ENCODE assay signal across 22 cellular contexts in the genomic region with DNA sequence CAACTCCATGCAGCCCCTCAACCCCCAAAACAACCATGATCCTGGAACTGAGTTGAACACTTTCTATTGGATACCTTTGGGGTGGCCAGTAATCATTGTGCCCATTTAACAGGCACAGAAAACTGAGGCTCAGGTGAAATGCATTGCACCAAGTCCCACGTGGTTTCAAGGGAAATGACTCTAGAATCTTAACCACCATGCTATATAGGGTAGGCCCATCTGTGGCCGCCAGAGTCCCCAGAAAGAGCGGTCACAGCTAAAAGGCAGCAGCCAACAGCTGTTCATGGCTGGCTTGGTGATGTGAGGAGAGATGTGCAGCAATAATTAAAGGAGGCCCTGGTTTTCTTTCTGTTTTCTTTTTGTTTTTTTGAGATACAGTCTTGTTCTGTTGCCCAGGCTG. TPM values are rescaled to one million over a fixed set of nuclear protein-coding genes. Genes with fewer than 3 reads are reported as not detected.
DNase-seq lines count a peak whose midpoint lies in the region; ATAC-seq and TF ChIP-seq lines count a peak whose summit lies in the region.
"Had no signal": no experiment of that assay in that cellular context is flagged by ENCODE, and none has a peak within 500 bp of the region (broad histone marks: within the 10 kb centered on the region; RNA-seq: fewer than 3 reads in every experiment).

No MANE protein-coding gene starts in this region.

- H3K9me3 ChIP-seq in esophagus muscularis mucosa, result no peaks in the 10 kb centered on the region
- no peaks in the 10 kb centered on the region for H3K9me3 ChIP-seq in stomach smooth muscle (ENCODE audit: control insufficient read depth in 2 of 2, low read length in 2 of 2)
- H3K9me3 ChIP-seq: psoas muscle, spleen, testis had no signal

- peaks cover 0 to 5% (median 0%) of the 10 kb centered on the region in 4 donors for H3K27me3 ChIP-seq in esophagus muscularis mucosa
- no peaks in the 10 kb centered on the region for H3K27me3 ChIP-seq in stomach smooth muscle (ENCODE audit: control insufficient read depth in 1 of 2, insufficient read depth in 2 of 2, low read length in 2 of 2)
- H3K27me3 ChIP-seq in foreskin keratinocyte, result peaks cover 27% of the 10 kb centered on the region
- H3K27me3 ChIP-seq: testis had no signal

- H3K36me3 ChIP-seq in esophagus muscularis mucosa (peaks cover 12 to 35% (median 16%) of the 10 kb centered on the region in 4 donors), stomach smooth muscle (ENCODE audit: control insufficient read depth in 2 of 2, insufficient read depth in 2 of 2, low read length in 2 of 2) (peaks cover 15 to 29% of the 10 kb centered on the region in 2 donors)
- H3K36me3 ChIP-seq: spleen had no signal

- peaks cover 5 to 85% (median 79%) of the 10 kb centered on the region in 4 donors for H3K4me1 ChIP-seq in esophagus muscularis mucosa
- peaks cover 55% of the 10 kb centered on the region for H3K4me1 ChIP-seq in stomach smooth muscle (ENCODE audit: control insufficient read depth, insufficient read depth, low read length)
- no peaks in the 10 kb centered on the region for H3K4me1 ChIP-seq in foreskin keratinocyte
- H3K4me1 ChIP-seq: psoas muscle had no signal

- DNase-seq in DMS 273 (lab: John Stamatoyannopoulos, UW; ENCODE audit: unreplicated experiment) (peak; percentile 36), DMS 273 treated with DMSO at 0.1 percent for 48 hours (lab: John Stamatoyannopoulos, UW) (no peak), esophagus muscularis mucosa (ENCODE audit: extremely low spot score) (no peak), NOMO-1 treated with DMSO at 0.1 percent for 48 hours (lab: John Stamatoyannopoulos, UW; ENCODE audit: unreplicated experiment) (no peak), foreskin keratinocyte (no peak)
- DNase-seq: activated CD4-positive, alpha-beta T cell treated with anti-CD3 and anti-CD28 coated beads, Interleukin-2, amount 50 U/mL, for 48 hours; activated naive CD4-positive, alpha-beta T cell treated with anti-CD3 and anti-CD28 coated beads, Interleukin-2, amount 50 U/mL, for 16 hours; activated T-cell treated with anti-CD3 and anti-CD28 coated beads, Interleukin-2, amount 50 U/mL, for 24 hours; EL; kidney glomerular epithelial cell; NCI-H1092; NCI-H2081; NCI-H524 treated with DMSO at 0.1 percent for 48 hours; psoas muscle; Right ventricle myocardium superior; spleen; stimulated activated CD8-positive, alpha-beta memory T cell treated with anti-CD3 and anti-CD28 coated beads, Interleukin-4, amount 100 ng/mL, for 48 hours; testis had no signal

- TF ChIP-seq CTCF in esophagus muscularis mucosa (IDR thresholded peaks at IDR 0.05) (no peak), foreskin keratinocyte (conservative IDR thresholded peaks at IDR 0.05) (no peak)

- intact Hi-C loops in esophagus muscularis mucosa (cut with DNase I), result no loop called here

- ATAC-seq in foreskin keratinocyte, result no peak
- ATAC-seq: psoas muscle had no signal

- peak overlapping the region; percentile 69 to 89 (median 78) for H3K4me3 ChIP-seq in esophagus muscularis mucosa
- peak overlapping the region; percentile 95 to 96 for H3K4me3 ChIP-seq in stomach smooth muscle (ENCODE audit: low read length in 2 of 2)
- H3K4me3 ChIP-seq: spleen, testis had no signal

- peak overlapping the region; percentile 96 to 99 (median 98) for H3K27ac ChIP-seq in esophagus muscularis mucosa (replicated peaks in 1 of 4)
- peak overlapping the region; percentile 100 for H3K27ac ChIP-seq in stomach smooth muscle (ENCODE audit: low read length)
- H3K27ac ChIP-seq in foreskin keratinocyte, result no peak overlapping the region
- H3K27ac ChIP-seq: 22Rv1, KMS-11, psoas muscle, spleen had no signal

- TF ChIP-seq POLR2A in esophagus muscularis mucosa (IDR thresholded peaks at IDR 0.05; ENCODE audit: low read depth), result no peak

- H3K9ac ChIP-seq in stomach smooth muscle (ENCODE audit: low read length in 2 of 2), result peak overlapping the region; percentile 98 to 100
- H3K9ac ChIP-seq: KMS-11 had no signal

- 51% methylated on average over 3 of the region's 3 CpGs for WGBS in esophagus muscularis mucosa

- no peak for TF ChIP-seq EP300 in esophagus muscularis mucosa (IDR thresholded peaks at IDR 0.05)

RNA-seq across cellular contexts. Expression of a gene that starts 2.6 kb away (rescaled TPM):
- 1,000 to 10,000 TPM; 2,877 to 3,384 (median 2,954) TPM for total RNA-seq in esophagus muscularis mucosa
- not detected in 2 replicates for total RNA-seq in foreskin keratinocyte
- 0.03 TPM in 1 of 2 replicates, not detected in the other for polyA plus RNA-seq in foreskin keratinocyte
- total RNA-seq: T-helper 1 cell treated with Interleukin-12 subunit alpha and Interleukin-12 subunit beta and Interleukin-4 antibody, amounts not matched to agents 30 ng/mL and 1 ng/mL, for 36 hours had no signal

RNA-seq across cellular contexts. Expression of a gene that starts 12.3 kb away (rescaled TPM):
- total RNA-seq in esophagus muscularis mucosa (10 to 100 TPM; 72.7 to 97.5 (median 81.8) TPM), foreskin keratinocyte (28.6 and 29.9 TPM in 2 replicates)
- polyA plus RNA-seq in foreskin keratinocyte, result 37.0 and 40.6 TPM in 2 replicates

RNA-seq across cellular contexts. Expression of a gene that starts 17.8 kb away (rescaled TPM):
- total RNA-seq in esophagus muscularis mucosa, result 10 to 100 TPM; 27.0 to 39.1 (median 30.5) TPM
- total RNA-seq in foreskin keratinocyte, result 79.1 and 83.8 TPM in 2 replicates
- polyA plus RNA-seq in foreskin keratinocyte, result 115 and 118 TPM in 2 replicates

RNA-seq across cellular contexts. Expression of a gene that starts 35.6 kb away (rescaled TPM):
- total RNA-seq in esophagus muscularis mucosa, result 10 to 100 TPM in 1 of 4 donors, 1 to 10 TPM in 3; 9.1 to 13.9 (median 9.4) TPM
- 4.0 and 4.5 TPM in 2 replicates for total RNA-seq in foreskin keratinocyte
- polyA plus RNA-seq in foreskin keratinocyte, result 3.0 and 4.2 TPM in 2 replicates

RNA-seq across cellular contexts. Expression of a gene that starts 36.2 kb away (rescaled TPM):
- total RNA-seq in esophagus muscularis mucosa (10 to 100 TPM in 3 of 4 donors, 1 to 10 TPM in 1; 7.3 to 16.0 (median 13.3) TPM), foreskin keratinocyte (13.2 and 14.5 TPM in 2 replicates)
- 15.0 and 17.4 TPM in 2 replicates for polyA plus RNA-seq in foreskin keratinocyte

Comparison
In these comparisons a context has a peak if more than half of its experiments do, and no peak if none do; other contexts are left out.
1. RNA of a gene that starts 2.6 kb away (total RNA-seq): 2,877 to 3,384 TPM in esophagus muscularis mucosa; not detected in foreskin keratinocyte; every median in the first group is over 1,000 times any median in the second.